23 cellular contexts compared by ENCODE assay signal in the genomic region with DNA sequence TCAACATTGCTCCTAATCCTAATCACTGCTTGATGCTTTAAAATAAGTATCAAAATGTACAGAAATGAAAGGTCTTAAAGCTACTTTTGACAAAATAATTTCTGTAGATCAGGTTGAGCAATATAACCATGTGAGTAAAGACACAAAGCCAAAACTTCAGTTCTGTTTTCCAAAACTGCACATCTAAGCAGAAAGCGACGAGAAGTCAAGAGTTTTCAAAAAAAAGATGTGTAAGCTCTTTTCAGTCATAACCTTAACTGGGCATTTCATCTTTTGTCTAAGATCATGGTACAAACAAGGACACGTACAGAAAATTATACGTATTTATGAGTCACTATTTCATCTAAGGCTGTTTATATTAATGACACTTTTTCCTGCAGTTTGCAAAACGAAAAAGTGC.
A peak's percentile ranks its signal among the peaks of the same experiment; 100 is the strongest.
DNase-seq lines count a peak whose midpoint lies in the region; ATAC-seq and TF ChIP-seq lines count a peak whose summit lies in the region.
"Had no signal": no experiment of that assay in that cellular context is flagged by ENCODE, and none has a peak within 500 bp of the region (broad histone marks: within the 10 kb centered on the region; RNA-seq: fewer than 3 reads in every experiment).

No MANE protein-coding gene starts in this region.

- H3K79me2 ChIP-seq in GM23248 (ENCODE audit: insufficient read depth): peaks cover 53% of the 10 kb centered on the region

- H3K27me3 Mint-ChIP-seq in T-helper 17 cell (no peaks in the 10 kb centered on the region), type B pancreatic cell (no peaks in the 10 kb centered on the region)
- no peaks in the 10 kb centered on the region for H3K27me3 Mint-ChIP-seq in stimulated activated memory B cell treated with anti-CD40 and anti-IgM and Interleukin-4, amounts not matched to agents 10 μg/mL and 1 μg/mL and 100 μg/mL, for 72 hours

- TF ChIP-seq CTCF in gastroesophageal sphincter (IDR thresholded peaks at IDR 0.05) (no peak), type B pancreatic cell (conservative IDR thresholded peaks at IDR 0.05) (no peak)

- no peak for TF ChIP-seq EP300 in gastroesophageal sphincter (IDR thresholded peaks at IDR 0.05)

- peak in 1 of 2 donors; percentile 36 for ATAC-seq in activated naive CD4-positive, alpha-beta T cell treated with anti-CD3 and anti-CD28 coated beads, Interleukin-2, amount 50 U/mL, for 72 hours
- ATAC-seq in T-helper 17 cell: no peak
- ATAC-seq in gastroesophageal sphincter: peak; percentile 34
- no peak for ATAC-seq in stimulated activated memory B cell treated with anti-CD40 and anti-IgM and Interleukin-4, amounts not matched to agents 10 μg/mL and 1 μg/mL and 100 μg/mL, for 72 hours
- ATAC-seq in GM21576 (IDR thresholded peaks at IDR 0.05; ENCODE audit: unreplicated experiment): no peak

- H3K27ac ChIP-seq in gastroesophageal sphincter: peak overlapping the region; percentile 11 to 67 (median 40)
- no peak overlapping the region; the same call in 1 of the 2 replicates for H3K27ac ChIP-seq in GM23248
- H3K27ac ChIP-seq: C4-2B, SJSA1 had no signal

- in situ Hi-C loops in GM23248 (cut with MboI): no loop called here

- H3K4me3 Mint-ChIP-seq in T-helper 17 cell: no peak overlapping the region
- H3K4me3 Mint-ChIP-seq in stimulated activated memory B cell treated with anti-CD40 and anti-IgM and Interleukin-4, amounts not matched to agents 10 μg/mL and 1 μg/mL and 100 μg/mL, for 72 hours: no peak overlapping the region
- no peak overlapping the region for H3K4me3 Mint-ChIP-seq in type B pancreatic cell
- H3K4me3 Mint-ChIP-seq: H9, neural crest cell had no signal

- no peaks in the 10 kb centered on the region for H3K9me3 Mint-ChIP-seq in activated naive CD4-positive, alpha-beta T cell treated with anti-CD3 and anti-CD28 coated beads, Interleukin-2, amount 50 U/mL, for 72 hours
- H3K9me3 Mint-ChIP-seq in stimulated activated memory B cell treated with anti-CD40 and anti-IgM and Interleukin-4, amounts not matched to agents 10 μg/mL and 1 μg/mL and 100 μg/mL, for 72 hours: no peaks in the 10 kb centered on the region
- no peaks in the 10 kb centered on the region for H3K9me3 Mint-ChIP-seq in type B pancreatic cell
- H3K9me3 Mint-ChIP-seq: H9, neural crest cell had no signal

- H3K36me3 Mint-ChIP-seq in activated naive CD4-positive, alpha-beta T cell treated with anti-CD3 and anti-CD28 coated beads, Interleukin-2, amount 50 U/mL, for 72 hours: peaks cover 24 to 55% of the 10 kb centered on the region in 2 donors
- peaks cover 11% of the 10 kb centered on the region for H3K36me3 Mint-ChIP-seq in T-helper 17 cell (ENCODE audit: low read depth)
- H3K36me3 Mint-ChIP-seq in stimulated activated memory B cell treated with anti-CD40 and anti-IgM and Interleukin-4, amounts not matched to agents 10 μg/mL and 1 μg/mL and 100 μg/mL, for 72 hours: peaks cover 68% of the 10 kb centered on the region
- peaks cover 59% of the 10 kb centered on the region for H3K36me3 Mint-ChIP-seq in type B pancreatic cell

- 38 to 58% methylated on average over 5 of the region's 5 CpGs for WGBS in gastroesophageal sphincter (ENCODE audit: low coverage in 1 of 2), 2 donors
- WGBS in GM23248 (ENCODE audit: low coverage in 1 of 2, low lambda C conversion rate in 2 of 2, missing lambda C conversion rate in 2 of 2), 2 experiments: 87 to 88% methylated on average over 5 of the region's 5 CpGs

- no peak for DNase-seq in activated naive CD4-positive, alpha-beta T cell treated with anti-CD3 and anti-CD28 coated beads, Interleukin-2, amount 50 U/mL, for 72 hours (ENCODE audit: low spot score in 2 of 2)
- DNase-seq in activated naive CD4-positive, alpha-beta T cell treated with anti-CD3 and anti-CD28 coated beads, Interleukin-2, amount 50 U/mL, for 16 hours: no peak
- no peak for DNase-seq in T-helper 17 cell
- no peak for DNase-seq in GM23248
- DNase-seq in type B pancreatic cell (ENCODE audit: extremely low spot score, unreplicated experiment): no peak
- DNase-seq: adrenal gland, cortex of kidney, EL, H9, islet precursor cell, Karpas-422, NCI-H1694, NCI-H2171, NCI-H526, Peyer's patch, T-helper 2 cell had no signal

- TF ChIP-seq POLR2A in gastroesophageal sphincter (IDR thresholded peaks at IDR 0.05): no peak

- H3K27me3 ChIP-seq in gastroesophageal sphincter (no peaks in the 10 kb centered on the region), GM23248 (replicated peaks; ENCODE audit: insufficient read depth) (no peaks in the 10 kb centered on the region)
- H3K27me3 ChIP-seq: adrenal gland, breast epithelium, Peyer's patch, SJSA1 had no signal

- H3K9me3 ChIP-seq in T-helper 17 cell (ENCODE audit: control insufficient read depth, low read length, poor library complexity, severe bottlenecking) (no peaks in the 10 kb centered on the region), gastroesophageal sphincter (no peaks in the 10 kb centered on the region), GM23248 (ENCODE audit: low read depth) (no peaks in the 10 kb centered on the region)
- H3K9me3 ChIP-seq: adrenal gland, breast epithelium, Peyer's patch, SJSA1 had no signal

- H3K36me3 ChIP-seq in gastroesophageal sphincter (peaks cover 0 to 91% of the 10 kb centered on the region in 2 donors), GM23248 (ENCODE audit: low read depth) (peaks cover 60% of the 10 kb centered on the region)
- H3K36me3 ChIP-seq: breast epithelium had no signal

- H3K9me2 ChIP-seq in GM23248 (ENCODE audit: insufficient read depth): no peaks in the 10 kb centered on the region

- H4K20me1 ChIP-seq in GM23248 (ENCODE audit: insufficient read depth): no peaks in the 10 kb centered on the region

- H3K9ac ChIP-seq in GM23248: no peak overlapping the region

- H3K4me1 ChIP-seq in gastroesophageal sphincter (peaks cover 0 to 84% (median 0%) of the 10 kb centered on the region in 3 donors), GM23248 (ENCODE audit: insufficient read depth) (peaks cover 3% of the 10 kb centered on the region; the same call in 1 of the 2 replicates)
- H3K4me1 ChIP-seq: breast epithelium, Peyer's patch, SJSA1 had no signal

- H3K27ac Mint-ChIP-seq in activated naive CD4-positive, alpha-beta T cell treated with anti-CD3 and anti-CD28 coated beads, Interleukin-2, amount 50 U/mL, for 72 hours: peak overlapping the region; percentile 54 to 88
- H3K27ac Mint-ChIP-seq in T-helper 17 cell: peak overlapping the region; percentile 27
- H3K27ac Mint-ChIP-seq in stimulated activated memory B cell treated with anti-CD40 and anti-IgM and Interleukin-4, amounts not matched to agents 10 μg/mL and 1 μg/mL and 100 μg/mL, for 72 hours: peak overlapping the region; percentile 62
- H3K27ac Mint-ChIP-seq in type B pancreatic cell: no peak overlapping the region

- peaks cover 15% of the 10 kb centered on the region for H3K4me1 Mint-ChIP-seq in T-helper 17 cell
- H3K4me1 Mint-ChIP-seq in stimulated activated memory B cell treated with anti-CD40 and anti-IgM and Interleukin-4, amounts not matched to agents 10 μg/mL and 1 μg/mL and 100 μg/mL, for 72 hours: peaks cover 25% of the 10 kb centered on the region
- peaks cover 18% of the 10 kb centered on the region for H3K4me1 Mint-ChIP-seq in type B pancreatic cell (ENCODE audit: unreplicated experiment)

- H3K4me2 ChIP-seq in GM23248 (ENCODE audit: unreplicated experiment): no peak overlapping the region

- H3F3A ChIP-seq in GM23248 (ENCODE audit: insufficient read depth): peaks cover 20% of the 10 kb centered on the region; the same call in 1 of the 2 replicates

- no peak overlapping the region for H2AFZ ChIP-seq in GM23248

- no peak overlapping the region for H3K4me3 ChIP-seq in gastroesophageal sphincter
- no peak overlapping the region for H3K4me3 ChIP-seq in GM23248
- H3K4me3 ChIP-seq: adrenal gland, breast epithelium, Peyer's patch, SJSA1 had no signal
